ENCODE assay signal across 8 cellular contexts in genomic region chr3:108589998-108590323, GRCh38. TPM values are rescaled to one million over a fixed set of nuclear protein-coding genes. Genes with fewer than 3 reads are reported as not detected.
DNase-seq lines count a peak whose midpoint lies in the region; ATAC-seq, FAIRE-seq and TF ChIP-seq lines count a peak whose summit lies in the region.

No MANE protein-coding gene starts in this region.

- intact Hi-C loops in posterior cingulate gyrus (cut with DNase I): no loop called here

- ATAC-seq in DND-41 (ENCODE audit: insufficient read depth, low read depth): no peak
- ATAC-seq in GM19328 (IDR thresholded peaks at IDR 0.05; ENCODE audit: unreplicated experiment): no peak
- ATAC-seq in GM21786 (IDR thresholded peaks at IDR 0.05; ENCODE audit: unreplicated experiment): no peak

- DNase-seq in DND-41: no peak
- DNase-seq in RCC 7860 (ENCODE audit: low spot score): no peak
- no peak for DNase-seq in epithelial cell of proximal tubule (ENCODE audit: low read depth)
- no peak for DNase-seq in trophoblast cell
- no peak for DNase-seq in activated CD4-positive, CD25-positive, alpha-beta regulatory T cell treated with anti-CD3 and anti-CD28 coated beads, Interleukin-2, amount 50 U/mL, for 72 hours
- no peak for DNase-seq in posterior cingulate gyrus

- peak overlapping the region; percentile 83 for H3K27ac ChIP-seq in DND-41 (ENCODE audit: low read length)
- H3K27ac ChIP-seq in trophoblast cell (ENCODE audit: low read depth, low read length): peak overlapping the region; percentile 92

- no peak overlapping the region for H4K12ac ChIP-seq in trophoblast cell (ENCODE audit: low read depth, low read length)

- H3K79me1 ChIP-seq in trophoblast cell (ENCODE audit: low read length): peaks cover 6% of the 10 kb centered on the region

- H3K4ac ChIP-seq in trophoblast cell (ENCODE audit: low read depth, low read length): no peak overlapping the region

- H3K4me3 ChIP-seq in DND-41 (ENCODE audit: low read depth in 1 of 2, low read length in 2 of 2) (peak overlapping the region; percentile 73 to 95), epithelial cell of proximal tubule (ENCODE audit: low read depth, low read length) (peak overlapping the region; percentile 84), trophoblast cell (ENCODE audit: low read depth, low read length) (peak overlapping the region; percentile 91)

- no peak overlapping the region for H2BK120ac ChIP-seq in trophoblast cell (ENCODE audit: insufficient read depth, low read length, poor library complexity)

- H3K4me1 ChIP-seq in DND-41 (ENCODE audit: insufficient read depth, low read length): peaks cover 45% of the 10 kb centered on the region
- peaks cover 0 to 3% of the 10 kb centered on the region in 2 experiments for H3K4me1 ChIP-seq in trophoblast cell (ENCODE audit: control insufficient read depth in 1 of 2, insufficient read depth in 2 of 2, low read length in 2 of 2)

- H2AK5ac ChIP-seq in trophoblast cell (ENCODE audit: low read length): no peak overlapping the region

- peak; percentile 83 for FAIRE-seq in RCC 7860 (lab: Jason Lieb, UNC)

- H4K20me1 ChIP-seq in DND-41 (ENCODE audit: insufficient read depth, low read length): peaks cover 13% of the 10 kb centered on the region; the same call in 1 of the 2 replicates

- H3K9me3 ChIP-seq in DND-41 (ENCODE audit: insufficient read depth, low read length, severe bottlenecking) (no peaks in the 10 kb centered on the region), trophoblast cell (ENCODE audit: insufficient read depth, low read depth, low read length) (no peaks in the 10 kb centered on the region)

- H3K36me3 ChIP-seq in DND-41 (ENCODE audit: insufficient read depth, low read length) (peaks cover 12% of the 10 kb centered on the region), trophoblast cell (ENCODE audit: control insufficient read depth in 1 of 2, insufficient read depth in 2 of 2, low read length in 2 of 2) (no peaks in the 10 kb centered on the region)

- H3K79me2 ChIP-seq in DND-41 (ENCODE audit: insufficient read depth, low read length) (peaks cover 66% of the 10 kb centered on the region), trophoblast cell (ENCODE audit: control insufficient read depth, insufficient read depth, low read length, poor library complexity) (peaks cover 1% of the 10 kb centered on the region)

- no peaks in the 10 kb centered on the region for H3K27me3 ChIP-seq in DND-41 (ENCODE audit: insufficient read depth, low read length, poor library complexity)
- no peaks in the 10 kb centered on the region for H3K27me3 ChIP-seq in trophoblast cell (ENCODE audit: insufficient read depth, low read length)

- H2AFZ ChIP-seq in DND-41 (ENCODE audit: low read depth, low read length) (peak overlapping the region; percentile 97), trophoblast cell (ENCODE audit: insufficient read depth, low read length, poor library complexity) (no peak overlapping the region)

- H3K9ac ChIP-seq in DND-41 (ENCODE audit: low read depth, low read length) (peak overlapping the region; percentile 89), trophoblast cell (ENCODE audit: low read length) (peak overlapping the region; percentile 96)

- no peak overlapping the region for H3K14ac ChIP-seq in trophoblast cell (ENCODE audit: low read length)

- H3K4me2 ChIP-seq in DND-41 (ENCODE audit: insufficient read depth, low read length): peak overlapping the region; percentile 88
- H3K4me2 ChIP-seq in trophoblast cell (ENCODE audit: low read length): peak overlapping the region; percentile 89

- no CpG with 5 or more reads among the region's 11 CpGs for WGBS in trophoblast cell (ENCODE audit: extremely low coverage, insufficient coverage, insufficient read length)

- TF ChIP-seq CTCF in DND-41 (IDR thresholded peaks at IDR 0.05; ENCODE audit: borderline replicate concordance, extremely low read depth, low read length, poor library complexity, severe bottlenecking): no peak
- TF ChIP-seq CTCF in epithelial cell of proximal tubule (conservative IDR thresholded peaks at IDR 0.05; ENCODE audit: low read depth, low read length): peak; percentile 24

- peak overlapping the region; percentile 87 for H4K8ac ChIP-seq in trophoblast cell (ENCODE audit: low read depth, low read length)

- H2BK12ac ChIP-seq in trophoblast cell (ENCODE audit: low read length): no peak overlapping the region

- H3K18ac ChIP-seq in trophoblast cell (ENCODE audit: low read length): peak overlapping the region; percentile 77

- no peak overlapping the region for H3K23ac ChIP-seq in trophoblast cell (ENCODE audit: low read length)

- H2BK5ac ChIP-seq in trophoblast cell (ENCODE audit: low read depth, low read length, poor library complexity): peak overlapping the region; percentile 70

- H4K91ac ChIP-seq in trophoblast cell (ENCODE audit: low read depth, low read length): peak overlapping the region; percentile 46

RNA-seq across cellular contexts. Expression of gene DZIP3, which starts 0.4 kb away (rescaled TPM):
- 5.9 and 6.3 TPM in 2 replicates for total RNA-seq in epithelial cell of proximal tubule
- polyA plus RNA-seq in trophoblast cell (2013): 13.6 and 15.1 TPM in 2 replicates

RNA-seq across cellular contexts. Expression of gene CIP2A, which starts 0.7 kb away (rescaled TPM):
- total RNA-seq in epithelial cell of proximal tubule: 49.8 and 72.9 TPM in 2 replicates
- 15.2 and 15.6 TPM in 2 replicates for polyA plus RNA-seq in trophoblast cell (2013)
